1 cellular context compared by ENCODE assay signal in genomic region chr22:44731357-44731970, GRCh38.
TF ChIP-seq lines count a peak whose summit lies in the region.

No MANE protein-coding gene starts in this region.

TF ChIP-seq in SK-N-SH treated with all-trans-retinoic acid at 6 μM for 48 hours, 23 proteins besides CTCF, POLR2A, EP300 and RAD21 (continued from another document):
- TF ChIP-seq CREB5 (CRISPR knock-in tag; IDR thresholded peaks at IDR 0.05; ENCODE audit: low read depth): no peak
- TF ChIP-seq ARNTL (CRISPR knock-in tag; IDR thresholded peaks at IDR 0.05; ENCODE audit: borderline replicate concordance, low read depth): no peak
- no peak for TF ChIP-seq ESRRG (CRISPR knock-in tag; IDR thresholded peaks at IDR 0.05)
- TF ChIP-seq SNAI2 (CRISPR knock-in tag; IDR thresholded peaks at IDR 0.05): no peak
- no peak for TF ChIP-seq TCF4 (CRISPR knock-in tag; IDR thresholded peaks at IDR 0.05; ENCODE audit: borderline replicate concordance)
- no peak for TF ChIP-seq POU6F1 (CRISPR knock-in tag; IDR thresholded peaks at IDR 0.05; ENCODE audit: borderline replicate concordance, low read depth)
- TF ChIP-seq GLIS3 (CRISPR knock-in tag; IDR thresholded peaks at IDR 0.05): no peak
- TF ChIP-seq ZFP30 (CRISPR knock-in tag; IDR thresholded peaks at IDR 0.05): no peak
- no peak for TF ChIP-seq RARB (CRISPR knock-in tag; IDR thresholded peaks at IDR 0.05)
- no peak for TF ChIP-seq TOX (CRISPR knock-in tag; IDR thresholded peaks at IDR 0.05; ENCODE audit: borderline replicate concordance)
